ENCODE assay signal across 1 cellular context in genomic region chr5:124907098-124907644, GRCh38.
TF ChIP-seq lines count a peak whose summit lies in the region.

No MANE protein-coding gene starts in this region.

TF ChIP-seq in IMR-90, 13 proteins besides CTCF, POLR2A, EP300 and RAD21 (continued from another document):
- no peak for TF ChIP-seq USF2 (IDR thresholded peaks at IDR 0.05; ENCODE audit: low read depth, low read length)
- no peak for TF ChIP-seq CEBPB (IDR thresholded peaks at IDR 0.05; ENCODE audit: low read depth, low read length)
- no peak for TF ChIP-seq CHD1 (IDR thresholded peaks at IDR 0.05; ENCODE audit: low read depth, low read length)
- TF ChIP-seq RFX5 (IDR thresholded peaks at IDR 0.05; ENCODE audit: low read depth, low read length): no peak
- TF ChIP-seq NFE2L2 (IDR thresholded peaks at IDR 0.05; ENCODE audit: low read depth, low read length): no peak
- TF ChIP-seq ELK1 (IDR thresholded peaks at IDR 0.05; ENCODE audit: borderline replicate concordance, low read depth, low read length): no peak
